ENCODE assay signal across 24 cellular contexts in the genomic region with DNA sequence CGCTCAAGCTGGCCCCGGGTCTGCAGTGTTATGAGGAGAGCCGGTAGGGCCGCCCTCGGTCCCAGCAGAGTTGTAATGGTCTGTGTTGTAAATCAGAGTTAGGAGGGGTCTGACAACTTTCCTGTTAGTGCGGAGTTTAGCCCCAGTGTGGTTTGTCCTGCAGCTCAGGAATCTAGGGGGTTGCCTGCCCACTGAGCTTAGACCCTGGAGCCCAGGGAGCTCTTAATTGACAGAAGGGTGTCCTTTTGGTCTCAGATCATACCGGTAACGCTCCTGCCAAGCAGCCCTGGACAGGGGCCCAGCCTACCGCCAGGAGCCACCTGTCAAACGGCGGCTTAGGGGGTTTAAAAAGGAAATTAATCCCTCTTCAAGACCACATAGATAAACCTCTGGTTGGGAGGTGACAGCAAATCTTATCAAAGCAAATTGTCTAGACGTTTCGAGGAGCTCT.
DNase-seq lines count a peak whose midpoint lies in the region; ATAC-seq and TF ChIP-seq lines count a peak whose summit lies in the region.
"Had no signal": no experiment of that assay in that cellular context is flagged by ENCODE, and none has a peak within 500 bp of the region (broad histone marks: within the 10 kb centered on the region; RNA-seq: fewer than 3 reads in every experiment).

No MANE protein-coding gene starts in this region.

- DNase-seq in NCI-H1092 treated with DMSO at 0.1 percent for 48 hours (lab: John Stamatoyannopoulos, UW) (peak; percentile 37), NCI-H1092 (lab: John Stamatoyannopoulos, UW) (no peak), mesendoderm (no peak), tibial artery (no peak), kidney tubule cell (ENCODE audit: low spot score) (no peak), NCI-H146 treated with DMSO at 0.1 percent for 48 hours (lab: John Stamatoyannopoulos, UW; ENCODE audit: unreplicated experiment) (no peak)
- DNase-seq: 8988T; activated B cell treated with CpG ODN at 0.5 μM for 24 hours; activated CD8-positive, alpha-beta T cell treated with anti-CD3 and anti-CD28 coated beads for 36 hours; activated T-cell treated with anti-CD3 and anti-CD28 coated beads, Interleukin-2, amount 50 U/mL, for 4 hours; BE2C; dermis blood vessel endothelial cell; foreskin melanocyte; GF-D8; GOT3; MM.1S; NCI-H187; SIG-M5 had no signal

- no peak for TF ChIP-seq CTCF in tibial artery (IDR thresholded peaks at IDR 0.05)

- H3K27ac ChIP-seq in cingulate gyrus (ENCODE audit: low read depth, low read length) (peak overlapping the region; percentile 3), mesendoderm (ENCODE audit: low read depth, low read length) (no peak overlapping the region), tibial artery (peak overlapping the region; percentile 58 to 74)
- H3K27ac ChIP-seq: parathyroid adenoma, suprapubic skin had no signal

- H3K9ac ChIP-seq in mesendoderm (ENCODE audit: low read length): no peak overlapping the region
- H3K9ac ChIP-seq: parathyroid adenoma had no signal

- intact Hi-C loops in tibial artery (cut with DNase I; ENCODE audit: low total_unique reads): no loop called here

- H3K4me1 ChIP-seq in mesendoderm (ENCODE audit: control insufficient read depth, low read depth, low read length) (no peaks in the 10 kb centered on the region), tibial artery (peaks cover 0 to 37% (median 24%) of the 10 kb centered on the region in 4 donors)
- H3K4me1 ChIP-seq: BE2C, parathyroid adenoma had no signal

- H3K36me3 ChIP-seq in mesendoderm (ENCODE audit: control insufficient read depth, insufficient read depth, low read length): no peaks in the 10 kb centered on the region
- no peaks in the 10 kb centered on the region for H3K36me3 ChIP-seq in tibial artery
- H3K36me3 ChIP-seq: BE2C, suprapubic skin had no signal

- peak overlapping the region; percentile 25 for H3K56ac ChIP-seq in mesendoderm (ENCODE audit: low read length)

- no peak overlapping the region for H3K18ac ChIP-seq in mesendoderm (ENCODE audit: low read length)

- no peak overlapping the region for H2BK5ac ChIP-seq in mesendoderm (ENCODE audit: low read length)

- H3K4me3 ChIP-seq in mesendoderm (ENCODE audit: low read length) (no peak overlapping the region), tibial artery (peak overlapping the region in 1 of 2 donors; percentile 24)
- H3K4me3 ChIP-seq: GM12878, smooth muscle cell, suprapubic skin had no signal

- WGBS in mesendoderm (ENCODE audit: extremely low coverage, insufficient coverage, low lambda C conversion rate): no CpG with 5 or more reads among the region's 13 CpGs

- H2BK15ac ChIP-seq in mesendoderm (replicated peaks; ENCODE audit: low read depth): no peak overlapping the region

- no peak overlapping the region for H3K4me2 ChIP-seq in mesendoderm (ENCODE audit: low read length)
- H3K4me2 ChIP-seq: smooth muscle cell had no signal

- ATAC-seq in GM21526 (IDR thresholded peaks at IDR 0.05; ENCODE audit: low FRiP score, unreplicated experiment): no peak
- ATAC-seq: activated CD8-positive, alpha-beta T cell treated with anti-CD3 and anti-CD28 coated beads for 36 hours; activated T-cell treated with anti-CD3 and anti-CD28 coated beads, Interleukin-2, amount 50 U/mL, for 4 hours; GM12878 had no signal

- no peaks in the 10 kb centered on the region for H3K79me1 ChIP-seq in mesendoderm (ENCODE audit: low read length)

- H3K27me3 ChIP-seq in mesendoderm (ENCODE audit: insufficient read depth, low read length, poor library complexity): no peaks in the 10 kb centered on the region
- H3K27me3 ChIP-seq in tibial artery: no peaks in the 10 kb centered on the region
- H3K27me3 ChIP-seq: suprapubic skin had no signal

- no peak overlapping the region for H4K8ac ChIP-seq in mesendoderm (ENCODE audit: low read depth, low read length)

- H3K9me3 ChIP-seq in tibial artery: peaks cover 0 to 11% (median 5%) of the 10 kb centered on the region in 3 donors
- H3K9me3 ChIP-seq: BE2C, suprapubic skin had no signal

- no peak overlapping the region for H4K5ac ChIP-seq in mesendoderm (ENCODE audit: low read length)

- no peak overlapping the region for H3K23ac ChIP-seq in mesendoderm (ENCODE audit: low read length)

- H3K4ac ChIP-seq in mesendoderm (ENCODE audit: low read depth, low read length): no peak overlapping the region

- H2BK120ac ChIP-seq in mesendoderm (ENCODE audit: low read depth, low read length): no peak overlapping the region

- H3K79me2 ChIP-seq in mesendoderm (ENCODE audit: control insufficient read depth, insufficient read depth, low read length): no peaks in the 10 kb centered on the region
- H3K79me2 ChIP-seq: parathyroid adenoma had no signal

- H2AK5ac ChIP-seq in mesendoderm (ENCODE audit: low read length): no peak overlapping the region
